Comparison of ENCODE assay signal across 20 cellular contexts in genomic region chr15:95174281-95174680, GRCh38.
DNase-seq lines count a peak whose midpoint lies in the region; ATAC-seq and TF ChIP-seq lines count a peak whose summit lies in the region.
"Had no signal": no experiment of that assay in that cellular context is flagged by ENCODE, and none has a peak within 500 bp of the region (broad histone marks: within the 10 kb centered on the region; RNA-seq: fewer than 3 reads in every experiment).

No MANE protein-coding gene starts in this region.

- 56 to 63% methylated on average over 4 of the region's 4 CpGs for WGBS in lower leg skin, 2 donors

- TF ChIP-seq CTCF in choroid plexus epithelial cell (conservative IDR thresholded peaks at IDR 0.05; ENCODE audit: low read depth, low read length): no peak
- TF ChIP-seq CTCF in lower leg skin (IDR thresholded peaks at IDR 0.05): no peak
- no peak for TF ChIP-seq CTCF in foreskin keratinocyte (conservative IDR thresholded peaks at IDR 0.05)
- no peak for TF ChIP-seq CTCF in BE2C (IDR thresholded peaks at IDR 0.05; ENCODE audit: low read depth, low read length)

- DNase-seq in GM04504 (ENCODE audit: low read depth) (peak; percentile 29), choroid plexus epithelial cell (ENCODE audit: low read depth) (peak; percentile 52), lower leg skin (ENCODE audit: low spot score in 2 of 2) (peak; percentile 55 to 88), D341Med (ENCODE audit: low spot score) (no peak), foreskin keratinocyte (no peak), left lobe of liver (ENCODE audit: low spot score) (no peak), BE2C (no peak)
- DNase-seq: activated effector memory CD4-positive, alpha-beta T cell treated with Interleukin-2 at 50 U/mL for 16 hours; AML-193; amniotic stem cell; Calu3; colonic mucosa; GF-D8; islet precursor cell; NCI-H1048; retina; SK-N-SH; T1000 had no signal

- no peaks in the 10 kb centered on the region for H3K27me3 ChIP-seq in subcutaneous abdominal adipose tissue (ENCODE audit: control insufficient read depth in 5 of 5, insufficient read depth in 4 of 5, low read length in 5 of 5)
- peaks cover 2% of the 10 kb centered on the region for H3K27me3 ChIP-seq in foreskin keratinocyte
- H3K27me3 ChIP-seq in BE2C: no peaks in the 10 kb centered on the region
- H3K27me3 ChIP-seq: colonic mucosa, heart right ventricle had no signal

- peak overlapping the region in 2 of 5 donors; percentile 3 to 49 for H3K9ac ChIP-seq in subcutaneous abdominal adipose tissue (ENCODE audit: low read length in 5 of 5)
- H3K9ac ChIP-seq: SK-N-SH had no signal

- intact Hi-C loops in lower leg skin (cut with DNase I; ENCODE audit: low total_unique reads): no loop called here

- H3K36me3 ChIP-seq in subcutaneous abdominal adipose tissue (ENCODE audit: control insufficient read depth in 5 of 5, insufficient read depth in 5 of 5, low read length in 5 of 5) (no peaks in the 10 kb centered on the region), BE2C (no peaks in the 10 kb centered on the region)
- H3K36me3 ChIP-seq: colonic mucosa, heart right ventricle had no signal

- peak overlapping the region; percentile 79 for H3K27ac ChIP-seq in subcutaneous abdominal adipose tissue (ENCODE audit: low read depth, low read length)
- no peak overlapping the region for H3K27ac ChIP-seq in foreskin keratinocyte
- H3K27ac ChIP-seq: colonic mucosa had no signal

- no peak for TF ChIP-seq POLR2A in lower leg skin (IDR thresholded peaks at IDR 0.05)

- ATAC-seq in foreskin keratinocyte: no peak
- no peak for ATAC-seq in left lobe of liver

- H3K4me1 ChIP-seq in subcutaneous abdominal adipose tissue (ENCODE audit: control insufficient read depth in 5 of 5, insufficient read depth in 5 of 5, low read length in 5 of 5) (peaks cover 0 to 34% (median 26%) of the 10 kb centered on the region in 5 donors), foreskin keratinocyte (peaks cover 6% of the 10 kb centered on the region), BE2C (no peaks in the 10 kb centered on the region)
- H3K4me1 ChIP-seq: colonic mucosa had no signal

- H3K9me3 ChIP-seq in subcutaneous abdominal adipose tissue (ENCODE audit: control insufficient read depth in 5 of 5, low read length in 5 of 5) (no peaks in the 10 kb centered on the region), BE2C (no peaks in the 10 kb centered on the region)
- H3K9me3 ChIP-seq: colonic mucosa, heart right ventricle, SK-N-SH had no signal

- no peak overlapping the region for H3K4me3 ChIP-seq in choroid plexus epithelial cell (ENCODE audit: low read depth, low read length)
- H3K4me3 ChIP-seq in lower leg skin (ENCODE audit: low read depth, poor library complexity, severe bottlenecking): no peak overlapping the region
- peak overlapping the region in 4 of 5 donors; percentile 6 to 66 (median 43) for H3K4me3 ChIP-seq in subcutaneous abdominal adipose tissue (ENCODE audit: low read depth in 1 of 5, low read length in 5 of 5)
- no peak overlapping the region for H3K4me3 ChIP-seq in BE2C (ENCODE audit: low read depth, low read length)
- H3K4me3 ChIP-seq: colonic mucosa, heart right ventricle had no signal

Comparison
In these comparisons a context has a peak if more than half of its experiments do, and no peak if none do; other contexts are left out.
1. DNase-seq: peak in GM04504 (single experiment), choroid plexus epithelial cell (single experiment) and lower leg skin (2 of 2); none in D341Med (single experiment), foreskin keratinocyte (0 of 2), left lobe of liver (single experiment) and BE2C (single experiment).
2. H3K4me3 ChIP-seq: peak in subcutaneous abdominal adipose tissue (4 of 5); none in choroid plexus epithelial cell (single experiment), lower leg skin (single experiment) and BE2C (single experiment).